ENCODE assay signal across 16 cellular contexts in genomic region chr7:159000859-159001435, GRCh38.
DNase-seq lines count a peak whose midpoint lies in the region; ATAC-seq and TF ChIP-seq lines count a peak whose summit lies in the region.
"Had no signal": no experiment of that assay in that cellular context is flagged by ENCODE, and none has a peak within 500 bp of the region (broad histone marks: within the 10 kb centered on the region; RNA-seq: fewer than 3 reads in every experiment).

No MANE protein-coding gene starts in this region.

- no peak for TF ChIP-seq POLR2A in erythroblast (IDR thresholded peaks at IDR 0.05; ENCODE audit: low read length)

- H3K36me3 Mint-ChIP-seq in chondrocyte (ENCODE audit: low read depth), result no peaks in the 10 kb centered on the region
- H3K36me3 Mint-ChIP-seq in neural crest cell (ENCODE audit: low read depth), result no peaks in the 10 kb centered on the region

- H3K4me1 Mint-ChIP-seq in chondrocyte (ENCODE audit: low read depth), result no peaks in the 10 kb centered on the region
- H3K4me1 Mint-ChIP-seq in neural crest cell, result no peaks in the 10 kb centered on the region

- intact Hi-C loops in posterior vena cava (cut with DNase I), result no loop called here

- H3K27me3 Mint-ChIP-seq in chondrocyte (ENCODE audit: low read depth) (peaks cover 12% of the 10 kb centered on the region), neural crest cell (ENCODE audit: low read depth) (peaks cover 13% of the 10 kb centered on the region)

- H3K4me3 Mint-ChIP-seq in chondrocyte (ENCODE audit: unreplicated experiment) (no peak overlapping the region), neural crest cell (no peak overlapping the region)

- no peak overlapping the region for H3K4me3 ChIP-seq in LNCaP clone FGC (ENCODE audit: low read depth, low read length)
- H3K4me3 ChIP-seq: GM12878 had no signal

- H3K27ac Mint-ChIP-seq in chondrocyte (ENCODE audit: unreplicated experiment) (no peak overlapping the region), neural crest cell (ENCODE audit: unreplicated experiment) (no peak overlapping the region)

- TF ChIP-seq CTCF in LNCaP clone FGC (IDR thresholded peaks at IDR 0.05; ENCODE audit: control insufficient read depth, extremely low read depth, insufficient read depth), result 0 out of 2 replicates have a peak, but pooled peaks have one; percentile 3
- peak; percentile 13 for TF ChIP-seq CTCF in chondrocyte (IDR thresholded peaks at IDR 0.05)
- peak; percentile 24 for TF ChIP-seq CTCF in neural crest cell (conservative IDR thresholded peaks at IDR 0.05)

- H3K9me3 Mint-ChIP-seq in chondrocyte (ENCODE audit: low read depth) (no peaks in the 10 kb centered on the region), neural crest cell (no peaks in the 10 kb centered on the region)

- ATAC-seq in GM21360 (IDR thresholded peaks at IDR 0.05; ENCODE audit: unreplicated experiment), result no peak
- ATAC-seq: GM12878 had no signal

- DNase-seq in NCI-H146 (lab: John Stamatoyannopoulos, UW) (peak; percentile 13), NCI-H146 treated with DMSO at 0.1 percent for 48 hours (lab: John Stamatoyannopoulos, UW; ENCODE audit: unreplicated experiment) (no peak), LNCaP clone FGC (ENCODE audit: low read depth) (no peak), chondrocyte (ENCODE audit: low spot score) (no peak), neural crest cell (ENCODE audit: low read depth, low spot score) (no peak), erythroblast (lab: John Stamatoyannopoulos, UW) (no peak), posterior vena cava (ENCODE audit: low spot score) (no peak)
- DNase-seq: C1 segment of cervical spinal cord, KG1, MM.1S, NCI-H2029 treated with DMSO at 0.1 percent for 48 hours, NCI-H226, NCI-H774, SHP77 treated with DMSO at 0.1 percent for 48 hours had no signal
